In genomic region chr16:66719246-66719645, GRCh38 we compare ENCODE assay signal across 10 cellular contexts.
"Had no signal": no experiment of that assay in that cellular context is flagged by ENCODE, and none has a peak within 500 bp of the region (broad histone marks: within the 10 kb centered on the region; RNA-seq: fewer than 3 reads in every experiment).

No MANE protein-coding gene starts in this region.

- ATAC-seq: HCT116, K562 had no signal

- H3K9me3 ChIP-seq: HAP-1 had no signal

- H2AFZ ChIP-seq: GM23248 had no signal

- H3K27ac ChIP-seq: GM23248, HL-60 had no signal

- DNase-seq: GM23248, GOT3, H7, HFFc6, IMR-90, KG1 had no signal

- FAIRE-seq: K562 had no signal

- H3K9ac ChIP-seq: GM23248 had no signal

- H3K4me3 ChIP-seq: GM23248, HAP-1, K562 had no signal

- H3K4me1 ChIP-seq: HAP-1 had no signal
